In the genomic region with DNA sequence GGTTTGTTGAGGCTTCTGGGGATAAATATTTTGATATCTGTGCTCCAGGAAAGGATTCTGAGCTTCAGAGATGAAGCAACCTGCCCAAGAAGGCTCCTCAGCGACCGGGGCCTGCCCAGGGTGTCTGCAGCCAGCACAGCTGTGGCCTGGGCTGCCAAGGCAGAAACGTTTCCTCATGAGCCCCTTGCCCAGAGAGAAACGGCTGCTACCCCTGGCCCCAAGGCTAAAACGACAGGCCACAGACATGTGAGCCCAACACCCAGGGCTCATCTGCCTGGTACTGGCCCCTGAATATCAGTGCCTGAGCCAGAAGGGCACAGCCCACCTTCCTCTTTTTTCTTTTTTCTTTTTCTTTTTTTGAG, we compare ENCODE assay signal across 31 cellular contexts.
"Had no signal": no experiment of that assay in that cellular context is flagged by ENCODE, and none has a peak within 500 bp of the region (broad histone marks: within the 10 kb centered on the region; RNA-seq: fewer than 3 reads in every experiment).

No MANE protein-coding gene starts in this region.

- H3K27ac Mint-ChIP-seq: activated CD4-positive, alpha-beta memory T cell treated with anti-CD3 and anti-CD28 coated beads for 36 hours; activated CD4-positive, alpha-beta T cell treated with anti-CD3 and anti-CD28 coated beads, Interleukin-2, amount 10 ng/mL, durations not matched to agents 24 days and 14 days; activated naive CD4-positive, alpha-beta T cell treated with anti-CD3 and anti-CD28 coated beads, Interleukin-2, amount 10 ng/mL, durations not matched to agents 7 days and 5 days; activated naive CD8-positive, alpha-beta T cell treated with anti-CD3 and anti-CD28 coated beads, Interleukin-2, amount 10 ng/mL, durations not matched to agents 7 days and 5 days; dendritic cell treated with granulocyte-macrophage colony-stimulating factor and Interleukin-4, amounts not matched to agents 40 ng/mL and 50 ng/mL, for 4 days; memory B cell; naive thymus-derived CD8-positive, alpha-beta T cell; stimulated activated effector memory CD8-positive, alpha-beta T cell treated with anti-CD3 and anti-CD28 coated beads, Interleukin-12 subunit alpha, Interleukin-12 subunit beta, amount 100 ng/mL, for 72 hours; stimulated activated naive CD8-positive, alpha-beta T cell treated with anti-CD3 and anti-CD28 coated beads, Interleukin-15, Interleukin-2, amounts not matched to agents 100 ng/mL and 50 ng/mL, for 24 hours; T-helper 1 cell treated with Interleukin-12 subunit alpha and Interleukin-12 subunit beta and Interleukin-4 antibody, amounts not matched to agents 30 μg/mL and 1 μg/mL, for 36 hours had no signal

- H3K9me3 Mint-ChIP-seq: activated CD4-positive, alpha-beta memory T cell treated with anti-CD3 and anti-CD28 coated beads for 36 hours; activated CD4-positive, alpha-beta T cell treated with anti-CD3 and anti-CD28 coated beads, Interleukin-2, amount 10 ng/mL, durations not matched to agents 24 days and 14 days; activated naive CD4-positive, alpha-beta T cell treated with anti-CD3 and anti-CD28 coated beads, Interleukin-2, amount 10 ng/mL, durations not matched to agents 7 days and 5 days; activated naive CD8-positive, alpha-beta T cell treated with anti-CD3 and anti-CD28 coated beads, Interleukin-2, amount 10 ng/mL, durations not matched to agents 7 days and 5 days; brain; dendritic cell treated with granulocyte-macrophage colony-stimulating factor and Interleukin-4, amounts not matched to agents 40 ng/mL and 50 ng/mL, for 4 days; memory B cell; naive thymus-derived CD8-positive, alpha-beta T cell; neural crest cell; stimulated activated effector memory CD8-positive, alpha-beta T cell treated with anti-CD3 and anti-CD28 coated beads, Interleukin-12 subunit alpha, Interleukin-12 subunit beta, amount 100 ng/mL, for 72 hours; stimulated activated naive CD8-positive, alpha-beta T cell treated with anti-CD3 and anti-CD28 coated beads, Interleukin-15, Interleukin-2, amounts not matched to agents 100 ng/mL and 50 ng/mL, for 24 hours; T-helper 1 cell treated with Interleukin-12 subunit alpha and Interleukin-12 subunit beta and Interleukin-4 antibody, amounts not matched to agents 30 μg/mL and 1 μg/mL, for 36 hours; type B pancreatic cell had no signal

- H3K27ac ChIP-seq: ascending aorta, esophagus muscularis mucosa, parathyroid adenoma, uterus, WERI-Rb-1 had no signal

- H3K27me3 ChIP-seq: ascending aorta, esophagus muscularis mucosa, uterus had no signal

- H3K27me3 Mint-ChIP-seq: activated CD4-positive, alpha-beta memory T cell treated with anti-CD3 and anti-CD28 coated beads for 36 hours; activated CD4-positive, alpha-beta T cell treated with anti-CD3 and anti-CD28 coated beads, Interleukin-2, amount 10 ng/mL, durations not matched to agents 24 days and 14 days; activated naive CD4-positive, alpha-beta T cell treated with anti-CD3 and anti-CD28 coated beads, Interleukin-2, amount 10 ng/mL, durations not matched to agents 7 days and 5 days; activated naive CD8-positive, alpha-beta T cell treated with anti-CD3 and anti-CD28 coated beads, Interleukin-2, amount 10 ng/mL, durations not matched to agents 7 days and 5 days; brain; dendritic cell treated with granulocyte-macrophage colony-stimulating factor and Interleukin-4, amounts not matched to agents 40 ng/mL and 50 ng/mL, for 4 days; memory B cell; naive thymus-derived CD8-positive, alpha-beta T cell; stimulated activated naive CD8-positive, alpha-beta T cell treated with anti-CD3 and anti-CD28 coated beads, Interleukin-15, Interleukin-2, amounts not matched to agents 100 ng/mL and 50 ng/mL, for 24 hours; type B pancreatic cell had no signal

- H3K36me3 Mint-ChIP-seq: activated CD4-positive, alpha-beta memory T cell treated with anti-CD3 and anti-CD28 coated beads for 36 hours; activated naive CD4-positive, alpha-beta T cell treated with anti-CD3 and anti-CD28 coated beads, Interleukin-2, amount 10 ng/mL, durations not matched to agents 7 days and 5 days; activated naive CD8-positive, alpha-beta T cell treated with anti-CD3 and anti-CD28 coated beads, Interleukin-2, amount 10 ng/mL, durations not matched to agents 7 days and 5 days; brain; memory B cell; naive thymus-derived CD8-positive, alpha-beta T cell; stimulated activated effector memory CD8-positive, alpha-beta T cell treated with anti-CD3 and anti-CD28 coated beads, Interleukin-12 subunit alpha, Interleukin-12 subunit beta, amount 100 ng/mL, for 72 hours had no signal

- DNase-seq: activated CD4-positive, alpha-beta memory T cell treated with anti-CD3 and anti-CD28 coated beads for 36 hours; activated CD4-positive, alpha-beta T cell treated with anti-CD3 and anti-CD28 coated beads, Interleukin-2, amount 10 ng/mL, durations not matched to agents 24 days and 14 days; activated CD8-positive, alpha-beta memory T cell treated with anti-CD3 and anti-CD28 coated beads, Interleukin-2, amount 50 U/mL, for 4 hours; activated gamma-delta T cell; activated naive CD4-positive, alpha-beta T cell treated with anti-CD3 and anti-CD28 coated beads, Interleukin-2, amount 10 ng/mL, durations not matched to agents 7 days and 5 days; activated naive CD8-positive, alpha-beta T cell treated with anti-CD3 and anti-CD28 coated beads, Interleukin-2, amount 10 ng/mL, durations not matched to agents 7 days and 5 days; activated T-cell treated with anti-CD3 and anti-CD28 coated beads, Interleukin-2, amount 50 U/mL, for 1 hour; central memory CD4-positive, alpha-beta T cell; effector CD4-positive, alpha-beta T cell; foreskin melanocyte; occipital lobe; stimulated activated CD4-positive, alpha-beta T cell treated with anti-CD3 and anti-CD28 coated beads, Interleukin-12 subunit alpha, Interleukin-12 subunit beta, amount 100 ng/mL, for 4 hours; stimulated activated CD4-positive, alpha-beta T cell treated with anti-CD3 and anti-CD28 coated beads, Interleukin-4, amount 100 ng/mL, for 24 hours; T-helper 9 cell; uterus had no signal

- H3K36me3 ChIP-seq: ascending aorta, uterus, WERI-Rb-1 had no signal

- H3K4me3 ChIP-seq: ascending aorta, esophagus muscularis mucosa, skin epidermis, uterus had no signal

- H3K9me3 ChIP-seq: ascending aorta, esophagus muscularis mucosa, uterus had no signal

- H3K4me1 Mint-ChIP-seq: activated CD4-positive, alpha-beta T cell treated with anti-CD3 and anti-CD28 coated beads, Interleukin-2, amount 10 ng/mL, durations not matched to agents 24 days and 14 days; activated naive CD4-positive, alpha-beta T cell treated with anti-CD3 and anti-CD28 coated beads, Interleukin-2, amount 10 ng/mL, durations not matched to agents 7 days and 5 days; activated naive CD8-positive, alpha-beta T cell treated with anti-CD3 and anti-CD28 coated beads, Interleukin-2, amount 10 ng/mL, durations not matched to agents 7 days and 5 days; memory B cell; naive thymus-derived CD8-positive, alpha-beta T cell had no signal

- ATAC-seq: activated CD4-positive, CD25-positive, alpha-beta regulatory T cell treated with anti-CD3 and anti-CD28 coated beads, Interleukin-2, amount 50 U/mL, for 24 hours; naive thymus-derived CD8-positive, alpha-beta T cell; sciatic nerve; stimulated activated effector memory CD8-positive, alpha-beta T cell treated with anti-CD3 and anti-CD28 coated beads, Interleukin-12 subunit alpha, Interleukin-12 subunit beta, amount 100 ng/mL, for 72 hours had no signal

- H3K4me3 Mint-ChIP-seq: activated CD4-positive, alpha-beta memory T cell treated with anti-CD3 and anti-CD28 coated beads for 36 hours; activated CD4-positive, alpha-beta T cell treated with anti-CD3 and anti-CD28 coated beads, Interleukin-2, amount 10 ng/mL, durations not matched to agents 24 days and 14 days; activated naive CD4-positive, alpha-beta T cell treated with anti-CD3 and anti-CD28 coated beads, Interleukin-2, amount 10 ng/mL, durations not matched to agents 7 days and 5 days; activated naive CD8-positive, alpha-beta T cell treated with anti-CD3 and anti-CD28 coated beads, Interleukin-2, amount 10 ng/mL, durations not matched to agents 7 days and 5 days; brain; dendritic cell treated with granulocyte-macrophage colony-stimulating factor and Interleukin-4, amounts not matched to agents 40 ng/mL and 50 ng/mL, for 4 days; memory B cell; naive thymus-derived CD8-positive, alpha-beta T cell; neural crest cell; stimulated activated effector memory CD8-positive, alpha-beta T cell treated with anti-CD3 and anti-CD28 coated beads, Interleukin-12 subunit alpha, Interleukin-12 subunit beta, amount 100 ng/mL, for 72 hours; stimulated activated naive CD8-positive, alpha-beta T cell treated with anti-CD3 and anti-CD28 coated beads, Interleukin-15, Interleukin-2, amounts not matched to agents 100 ng/mL and 50 ng/mL, for 24 hours; T-helper 1 cell treated with Interleukin-12 subunit alpha and Interleukin-12 subunit beta and Interleukin-4 antibody, amounts not matched to agents 30 μg/mL and 1 μg/mL, for 36 hours; type B pancreatic cell had no signal

- H3K9ac ChIP-seq: parathyroid adenoma had no signal
